In genomic region chr11:58577441-58578135, GRCh38 we compare ENCODE assay signal across 1 cellular context.
A peak's percentile ranks its signal among the peaks of the same experiment; 100 is the strongest.
TF ChIP-seq lines count a peak whose summit lies in the region.

No MANE protein-coding gene starts in this region.

TF ChIP-seq in WTC11, 78 proteins besides CTCF, POLR2A, EP300 and RAD21 (continued from another document):
- TF ChIP-seq, protein P1, sequence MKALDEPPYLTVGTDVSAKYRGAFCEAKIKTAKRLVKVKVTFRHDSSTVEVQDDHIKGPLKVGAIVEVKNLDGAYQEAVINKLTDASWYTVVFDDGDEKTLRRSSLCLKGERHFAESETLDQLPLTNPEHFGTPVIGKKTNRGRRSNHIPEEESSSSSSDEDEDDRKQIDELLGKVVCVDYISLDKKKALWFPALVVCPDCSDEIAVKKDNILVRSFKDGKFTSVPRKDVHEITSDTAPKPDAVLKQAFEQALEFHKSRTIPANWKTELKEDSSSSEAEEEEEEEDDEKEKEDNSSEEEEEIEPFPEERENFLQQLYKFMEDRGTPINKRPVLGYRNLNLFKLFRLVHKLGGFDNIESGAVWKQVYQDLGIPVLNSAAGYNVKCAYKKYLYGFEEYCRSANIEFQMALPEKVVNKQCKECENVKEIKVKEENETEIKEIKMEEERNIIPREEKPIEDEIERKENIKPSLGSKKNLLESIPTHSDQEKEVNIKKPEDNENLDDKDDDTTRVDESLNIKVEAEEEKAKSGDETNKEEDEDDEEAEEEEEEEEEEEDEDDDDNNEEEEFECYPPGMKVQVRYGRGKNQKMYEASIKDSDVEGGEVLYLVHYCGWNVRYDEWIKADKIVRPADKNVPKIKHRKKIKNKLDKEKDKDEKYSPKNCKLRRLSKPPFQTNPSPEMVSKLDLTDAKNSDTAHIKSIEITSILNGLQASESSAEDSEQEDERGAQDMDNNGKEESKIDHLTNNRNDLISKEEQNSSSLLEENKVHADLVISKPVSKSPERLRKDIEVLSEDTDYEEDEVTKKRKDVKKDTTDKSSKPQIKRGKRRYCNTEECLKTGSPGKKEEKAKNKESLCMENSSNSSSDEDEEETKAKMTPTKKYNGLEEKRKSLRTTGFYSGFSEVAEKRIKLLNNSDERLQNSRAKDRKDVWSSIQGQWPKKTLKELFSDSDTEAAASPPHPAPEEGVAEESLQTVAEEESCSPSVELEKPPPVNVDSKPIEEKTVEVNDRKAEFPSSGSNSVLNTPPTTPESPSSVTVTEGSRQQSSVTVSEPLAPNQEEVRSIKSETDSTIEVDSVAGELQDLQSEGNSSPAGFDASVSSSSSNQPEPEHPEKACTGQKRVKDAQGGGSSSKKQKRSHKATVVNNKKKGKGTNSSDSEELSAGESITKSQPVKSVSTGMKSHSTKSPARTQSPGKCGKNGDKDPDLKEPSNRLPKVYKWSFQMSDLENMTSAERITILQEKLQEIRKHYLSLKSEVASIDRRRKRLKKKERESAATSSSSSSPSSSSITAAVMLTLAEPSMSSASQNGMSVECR (CRISPR knock-in tag; IDR thresholded peaks at IDR 0.05; ENCODE audit: borderline replicate concordance): 0 out of 2 replicates have a peak, but pooled peaks have one; percentile 29
- no peak for TF ChIP-seq NR3C1 (CRISPR knock-in tag; conservative IDR thresholded peaks at IDR 0.05; ENCODE audit: low read depth)
- TF ChIP-seq IRF1 (CRISPR knock-in tag; IDR thresholded peaks at IDR 0.05): no peak
- no peak for TF ChIP-seq MXD4 (CRISPR knock-in tag; IDR thresholded peaks at IDR 0.05; ENCODE audit: borderline replicate concordance)
- TF ChIP-seq FOXP4 (CRISPR knock-in tag; IDR thresholded peaks at IDR 0.05): no peak
- no peak for TF ChIP-seq TEAD1 (CRISPR knock-in tag; IDR thresholded peaks at IDR 0.05)
- no peak for TF ChIP-seq ZNF281 (CRISPR knock-in tag; IDR thresholded peaks at IDR 0.05)
- no peak for TF ChIP-seq CREB1 (CRISPR knock-in tag; IDR thresholded peaks at IDR 0.05)
